In genomic region chr1:180931529-180931928, GRCh38 we compare ENCODE assay signal across 19 cellular contexts. TPM values are rescaled to one million over a fixed set of nuclear protein-coding genes. Genes with fewer than 3 reads are reported as not detected.
"Had no signal": no experiment of that assay in that cellular context is flagged by ENCODE, and none has a peak within 500 bp of the region (broad histone marks: within the 10 kb centered on the region; RNA-seq: fewer than 3 reads in every experiment).

No MANE protein-coding gene starts in this region.

- H3K27ac Mint-ChIP-seq: activated B cell treated with CpG ODN at 0.5 μM for 24 hours; activated CD4-positive, alpha-beta T cell treated with anti-CD3 and anti-CD28 coated beads, Interleukin-2, amount 10 ng/mL, durations not matched to agents 24 days and 14 days; activated CD8-positive, alpha-beta memory T cell treated with anti-CD3 and anti-CD28 coated beads, Interleukin-2, amount 10 ng/mL, durations not matched to agents 7 days and 5 days; activated naive CD4-positive, alpha-beta T cell treated with anti-CD3 and anti-CD28 coated beads for 36 hours; activated naive CD8-positive, alpha-beta T cell; T-helper 17 cell had no signal

- H3K36me3 Mint-ChIP-seq: activated CD8-positive, alpha-beta memory T cell treated with anti-CD3 and anti-CD28 coated beads, Interleukin-2, amount 10 ng/mL, durations not matched to agents 7 days and 5 days had no signal

- H3K9me3 Mint-ChIP-seq: activated B cell treated with CpG ODN at 0.5 μM for 24 hours; activated CD4-positive, alpha-beta T cell treated with anti-CD3 and anti-CD28 coated beads, Interleukin-2, amount 10 ng/mL, durations not matched to agents 24 days and 14 days; activated naive CD4-positive, alpha-beta T cell treated with anti-CD3 and anti-CD28 coated beads for 36 hours; activated T-cell treated with anti-CD3 and anti-CD28 coated beads, Interleukin-2, amount 50 U/mL, for 4 hours had no signal

- H3K4me3 ChIP-seq: breast epithelium had no signal

- H3K27me3 Mint-ChIP-seq: activated B cell treated with CpG ODN at 0.5 μM for 24 hours; activated CD4-positive, alpha-beta T cell treated with anti-CD3 and anti-CD28 coated beads, Interleukin-2, amount 10 ng/mL, durations not matched to agents 24 days and 14 days; activated CD8-positive, alpha-beta memory T cell treated with anti-CD3 and anti-CD28 coated beads, Interleukin-2, amount 10 ng/mL, durations not matched to agents 7 days and 5 days; T-helper 17 cell had no signal

- H3K4me3 Mint-ChIP-seq: activated B cell treated with CpG ODN at 0.5 μM for 24 hours; activated CD4-positive, alpha-beta T cell treated with anti-CD3 and anti-CD28 coated beads, Interleukin-2, amount 10 ng/mL, durations not matched to agents 24 days and 14 days; activated CD8-positive, alpha-beta memory T cell treated with anti-CD3 and anti-CD28 coated beads, Interleukin-2, amount 10 ng/mL, durations not matched to agents 7 days and 5 days; activated naive CD4-positive, alpha-beta T cell treated with anti-CD3 and anti-CD28 coated beads for 36 hours; activated naive CD8-positive, alpha-beta T cell; activated T-cell treated with anti-CD3 and anti-CD28 coated beads, Interleukin-2, amount 50 U/mL, for 4 hours; T-helper 17 cell had no signal

- H3K27me3 ChIP-seq: breast epithelium had no signal

- H3K27ac ChIP-seq: breast epithelium had no signal

- H3K9me3 ChIP-seq: breast epithelium had no signal

- ATAC-seq: activated CD8-positive, alpha-beta memory T cell treated with anti-CD3 and anti-CD28 coated beads, Interleukin-2, amount 10 ng/mL, durations not matched to agents 7 days and 5 days; activated T-cell treated with anti-CD3 and anti-CD28 coated beads, Interleukin-2, amount 50 U/mL, for 4 hours; PC-3; T-helper 17 cell had no signal

- DNase-seq: activated B cell treated with CpG ODN at 0.5 μM for 24 hours; activated CD4-positive, alpha-beta T cell treated with anti-CD3 and anti-CD28 coated beads for 1 hour; activated CD4-positive, alpha-beta T cell treated with anti-CD3 and anti-CD28 coated beads, Interleukin-2, amount 10 ng/mL, durations not matched to agents 24 days and 14 days; activated CD4-positive, alpha-beta T cell treated with anti-CD3 and anti-CD28 coated beads, Interleukin-2, amount 50 U/mL, for 48 hours; activated CD8-positive, alpha-beta memory T cell treated with anti-CD3 and anti-CD28 coated beads, Interleukin-2, amount 10 ng/mL, durations not matched to agents 7 days and 5 days; activated effector memory CD4-positive, alpha-beta T cell treated with anti-CD3 and anti-CD28 coated beads, Interleukin-2, amount 50 U/mL, for 16 hours; activated naive CD4-positive, alpha-beta T cell treated with anti-CD3 and anti-CD28 coated beads for 36 hours; activated T-cell treated with anti-CD3 and anti-CD28 coated beads, Interleukin-2, amount 50 U/mL, for 4 hours; caudate nucleus; KBM-7; NCI-H1417 treated with DMSO at 0.1 percent for 48 hours; NCI-H2029; NCI-H510A treated with DMSO at 0.1 percent for 48 hours; NCI-H748 treated with DMSO at 0.1 percent for 48 hours; PC-3; T-helper 17 cell; T-helper 9 cell had no signal

- H3K36me3 ChIP-seq: breast epithelium had no signal

RNA-seq across cellular contexts. Expression of gene KIAA1614, which starts 18.8 kb away (rescaled TPM):
- total RNA-seq: activated naive CD4-positive, alpha-beta T cell treated with anti-CD3 and anti-CD28 coated beads for 36 hours; PC-3 had no signal
